Comparison of ENCODE assay signal across 8 cellular contexts in the genomic region with DNA sequence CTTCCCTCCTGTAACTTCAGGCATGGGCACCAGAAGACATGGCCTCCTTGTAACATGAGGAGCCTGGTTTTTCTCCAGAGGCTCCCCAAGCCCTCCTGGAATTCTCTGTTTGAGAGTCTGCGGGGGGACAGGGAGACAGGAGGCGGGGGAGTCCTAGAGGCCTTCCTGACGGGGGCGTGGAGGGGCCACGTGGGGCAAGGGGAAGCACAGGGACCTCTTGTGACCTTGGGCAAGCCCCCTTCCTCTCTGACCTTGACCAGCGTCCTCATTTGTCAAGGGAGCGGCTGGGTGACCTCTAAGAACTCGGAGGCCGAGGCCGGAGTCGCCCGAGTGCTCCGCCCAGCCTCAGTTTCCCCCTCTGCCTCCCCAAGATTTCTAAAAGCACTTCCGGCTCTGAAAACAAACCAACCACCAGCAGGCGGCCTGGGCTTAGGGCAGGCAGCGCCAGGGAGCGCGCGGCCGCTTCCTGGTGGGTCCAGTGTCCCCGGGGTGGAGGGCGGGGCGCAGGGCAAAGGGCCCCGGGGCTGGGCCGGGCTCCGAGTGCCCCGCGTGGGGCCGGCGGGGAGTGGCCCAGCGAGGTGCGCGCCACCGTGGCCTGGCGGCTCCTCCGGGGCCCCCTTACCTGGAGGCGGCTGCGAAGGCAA. TPM values are rescaled to one million over a fixed set of nuclear protein-coding genes. Genes with fewer than 3 reads are reported as not detected.
DNase-seq lines count a peak whose midpoint lies in the region; ATAC-seq, FAIRE-seq and TF ChIP-seq lines count a peak whose summit lies in the region.

No MANE protein-coding gene starts in this region.

- DNase-seq in A673 (ENCODE audit: low spot score) (peak; percentile 41), T-helper 9 cell (peak; percentile 31), astrocyte of the spinal cord (ENCODE audit: low read depth, low spot score) (peak; percentile 28), kidney (peak; percentile 90), COR-L47 (lab: John Stamatoyannopoulos, UW) (no peak)
- DNase-seq in stimulated activated CD4-positive, alpha-beta T cell treated with anti-CD3 and anti-CD28 coated beads, Interleukin-2, amount 100 ng/mL, for 24 hours = peak; percentile 60 to 71

- no peak for FAIRE-seq in kidney (lab: Jason Lieb, UNC)

- no peaks in the 10 kb centered on the region for H3K27me3 ChIP-seq in A673 (replicated peaks; ENCODE audit: insufficient read depth, low read depth, low read length, poor library complexity)

- intact Hi-C loops in A673 (cut with micrococcal nuclease; ENCODE audit: unreplicated experiment) (loop anchor here (5.0 kb wide), 1 partner anchor 37 kb away; no protein-coding TSS in a partner anchor), kidney (cut with DNase I) (no loop called here)

- POLR2A ChIA-PET in A673 (lab: Charles Lee; ENCODE audit: low non-redundant PET) = no interaction called here

- BruUV-seq in A673 (replicated peaks; lab: Mats Ljungman, UMichigan) = no TSS peak

- peak; percentile 67 for ATAC-seq in GM18907 (IDR thresholded peaks at IDR 0.05; ENCODE audit: unreplicated experiment)
- peak; percentile 64 for ATAC-seq in HG03521 (IDR thresholded peaks at IDR 0.05; ENCODE audit: unreplicated experiment)

- in situ Hi-C loops in astrocyte of the spinal cord (cut with HindIII; ENCODE audit: low sequenced_read_pairs) = no loop called here

- H3K36me3 ChIP-seq in A673 (ENCODE audit: insufficient read depth, low read length, poor library complexity, severe bottlenecking) (no peaks in the 10 kb centered on the region), kidney (ENCODE audit: control insufficient read depth in 1 of 2, insufficient read depth in 2 of 2, low read length in 2 of 2) (no peaks in the 10 kb centered on the region)

- TF ChIP-seq CTCF in A673 (conservative IDR thresholded peaks at IDR 0.05; ENCODE audit: low read depth, low read length) (no peak), astrocyte of the spinal cord (IDR thresholded peaks at IDR 0.05; ENCODE audit: low read depth, low read length) (peak; percentile 26), kidney (IDR thresholded peaks at IDR 0.05; ENCODE audit: borderline replicate concordance, extremely low read depth, insufficient read depth) (peak; percentile 36)

- H3K27ac ChIP-seq in A673 (ENCODE audit: low read depth, low read length, poor library complexity, severe bottlenecking) = peak overlapping the region; percentile 68
- H3K27ac ChIP-seq in kidney (ENCODE audit: low read depth in 2 of 2, low read length in 2 of 2) = peak overlapping the region; percentile 87 to 91

- no peaks in the 10 kb centered on the region for H3K9me3 ChIP-seq in A673 (ENCODE audit: low read depth, low read length, poor library complexity, severe bottlenecking)
- H3K9me3 ChIP-seq in kidney (ENCODE audit: control insufficient read depth in 1 of 2, low read length in 2 of 2) = no peaks in the 10 kb centered on the region

- H3K9ac ChIP-seq in kidney (ENCODE audit: low read length in 2 of 2) = peak overlapping the region; percentile 78 to 88

- H3K4me3 ChIP-seq in A673 (ENCODE audit: low read depth, low read length, poor library complexity, severe bottlenecking) (peak overlapping the region; percentile 52), astrocyte of the spinal cord (ENCODE audit: low read depth, low read length) (peak overlapping the region; percentile 41), kidney (ENCODE audit: low read length in 2 of 2) (peak overlapping the region; percentile 46 to 68)

- CTCF ChIA-PET in A673 (lab: Charles Lee) = no interaction called here

- H3K4me1 ChIP-seq in A673 (ENCODE audit: insufficient read depth, low read length, poor library complexity, severe bottlenecking) (peaks cover 10% of the 10 kb centered on the region), kidney (ENCODE audit: control insufficient read depth in 1 of 2, insufficient read depth in 1 of 2, low read depth in 1 of 2, low read length in 2 of 2) (peaks cover 3 to 8% of the 10 kb centered on the region in 2 donors)

RNA-seq across cellular contexts. Expression of a gene that starts 0.4 kb away (rescaled TPM):
- total RNA-seq in A673 (2021) = 4.3 and 6.3 TPM in 2 replicates
- total RNA-seq in kidney = 36.5 TPM
- 35.0 TPM for polyA plus RNA-seq in kidney (ENCODE audit: insufficient read depth, low read depth, low replicate concordance)

RNA-seq across cellular contexts. Expression of a gene that starts 15.7 kb away (rescaled TPM):
- not detected in 2 replicates for total RNA-seq in A673 (2021)
- 2.7 TPM for total RNA-seq in kidney
- polyA plus RNA-seq in kidney (ENCODE audit: insufficient read depth, low read depth, low replicate concordance) = 111 TPM
